9 cellular contexts compared by ENCODE assay signal in the genomic region with DNA sequence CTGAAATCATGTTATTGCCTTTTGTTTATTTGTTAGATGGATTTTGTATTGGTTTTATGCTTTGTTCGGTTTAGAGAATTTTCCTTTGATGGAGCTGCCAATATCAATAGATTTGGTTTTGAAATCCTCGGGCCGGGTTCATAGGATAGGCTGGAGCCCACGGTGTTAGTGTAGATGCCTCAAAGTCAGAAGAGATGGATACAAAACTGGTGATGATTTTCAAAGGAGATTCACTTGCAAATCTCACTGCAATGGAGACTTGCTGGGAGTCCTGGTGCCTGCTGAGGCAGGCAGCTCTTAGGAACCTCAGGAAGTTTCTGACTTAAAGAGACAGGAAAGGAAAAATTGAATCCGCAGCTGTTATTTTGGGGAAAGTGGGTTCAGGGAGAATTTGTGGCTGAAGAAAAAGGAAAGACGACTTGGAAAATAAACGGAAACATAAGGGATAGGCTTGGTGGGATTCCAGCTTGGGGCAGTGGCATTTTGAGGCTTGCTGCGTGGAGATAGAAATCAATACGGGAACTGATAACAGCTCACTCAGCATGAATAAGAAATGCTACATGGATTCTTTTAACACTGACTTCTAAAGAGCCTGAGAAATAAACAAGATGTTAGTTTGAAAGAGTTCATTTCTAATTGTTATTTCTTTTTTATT.
DNase-seq lines count a peak whose midpoint lies in the region; ATAC-seq, FAIRE-seq and TF ChIP-seq lines count a peak whose summit lies in the region.
"Had no signal": no experiment of that assay in that cellular context is flagged by ENCODE, and none has a peak within 500 bp of the region (broad histone marks: within the 10 kb centered on the region; RNA-seq: fewer than 3 reads in every experiment).

No MANE protein-coding gene starts in this region.

- H3K27ac Mint-ChIP-seq in activated naive CD8-positive, alpha-beta T cell treated with anti-CD3 and anti-CD28 coated beads, Interleukin-2, amount 50 U/mL, for 24 hours: no peak overlapping the region
- no peak overlapping the region for H3K27ac Mint-ChIP-seq in stimulated activated naive B cell treated with anti-CD40 and anti-IgM and Interleukin-4, amounts not matched to agents 10 μg/mL and 1 μg/mL and 100 μg/mL, for 72 hours

- H3K4me3 Mint-ChIP-seq in activated naive CD8-positive, alpha-beta T cell treated with anti-CD3 and anti-CD28 coated beads, Interleukin-2, amount 50 U/mL, for 24 hours: peak overlapping the region; percentile 81
- H3K4me3 Mint-ChIP-seq in stimulated activated naive B cell treated with anti-CD40 and anti-IgM and Interleukin-4, amounts not matched to agents 10 μg/mL and 1 μg/mL and 100 μg/mL, for 72 hours: peak overlapping the region; percentile 93 to 98

- no peaks in the 10 kb centered on the region for H3K4me1 ChIP-seq in HEK293 (ENCODE audit: control insufficient read depth, insufficient read depth, low read length)
- peaks cover 4 to 8% of the 10 kb centered on the region in 2 donors for H3K4me1 ChIP-seq in kidney (ENCODE audit: control insufficient read depth in 1 of 2, insufficient read depth in 1 of 2, low read depth in 1 of 2, low read length in 2 of 2)
- peaks cover 0 to 16% of the 10 kb centered on the region in 2 donors for H3K4me1 ChIP-seq in adrenal gland (replicated peaks in 1 of 2)

- no peaks in the 10 kb centered on the region for H3K9me3 Mint-ChIP-seq in activated naive CD8-positive, alpha-beta T cell treated with anti-CD3 and anti-CD28 coated beads, Interleukin-2, amount 50 U/mL, for 24 hours
- no peaks in the 10 kb centered on the region for H3K9me3 Mint-ChIP-seq in stimulated activated naive B cell treated with anti-CD40 and anti-IgM and Interleukin-4, amounts not matched to agents 10 μg/mL and 1 μg/mL and 100 μg/mL, for 72 hours

- peak in 1 of 2 donors; percentile 19 for TF ChIP-seq POLR2A in adrenal gland (IDR thresholded peaks at IDR 0.05)

- TF ChIP-seq CTCF in HEK293 (tag by site-specific recombination; IDR thresholded peaks at IDR 0.05) (no peak), kidney (IDR thresholded peaks at IDR 0.05; ENCODE audit: borderline replicate concordance, extremely low read depth, insufficient read depth) (no peak), adrenal gland (IDR thresholded peaks at IDR 0.05) (no peak)

- H3K27me3 ChIP-seq in adrenal gland: no peaks in the 10 kb centered on the region

- no peak for FAIRE-seq in kidney (lab: Jason Lieb, UNC)
- FAIRE-seq: K562 had no signal

- no peak for ATAC-seq in activated naive CD8-positive, alpha-beta T cell treated with anti-CD3 and anti-CD28 coated beads, Interleukin-2, amount 50 U/mL, for 24 hours
- ATAC-seq in stimulated activated naive B cell treated with anti-CD40 and anti-IgM and Interleukin-4, amounts not matched to agents 10 μg/mL and 1 μg/mL and 100 μg/mL, for 72 hours (replicated peaks): peak in 1 of 2 donors; percentile 9
- no peak for ATAC-seq in GM18517 (IDR thresholded peaks at IDR 0.05; ENCODE audit: unreplicated experiment)
- ATAC-seq: K562 had no signal

- H3K9me3 ChIP-seq in HEK293 (ENCODE audit: control insufficient read depth, insufficient read depth, low read depth, low read length) (no peaks in the 10 kb centered on the region), kidney (ENCODE audit: control insufficient read depth in 1 of 2, low read length in 2 of 2) (no peaks in the 10 kb centered on the region), adrenal gland (replicated peaks in 1 of 3) (no peaks in the 10 kb centered on the region)

- peaks cover 28% of the 10 kb centered on the region for H3K4me1 Mint-ChIP-seq in activated naive CD8-positive, alpha-beta T cell treated with anti-CD3 and anti-CD28 coated beads, Interleukin-2, amount 50 U/mL, for 24 hours
- peaks cover 17 to 34% of the 10 kb centered on the region in 2 donors for H3K4me1 Mint-ChIP-seq in stimulated activated naive B cell treated with anti-CD40 and anti-IgM and Interleukin-4, amounts not matched to agents 10 μg/mL and 1 μg/mL and 100 μg/mL, for 72 hours

- intact Hi-C loops in kidney (cut with DNase I): no loop called here
- intact Hi-C loops in adrenal gland (cut with DNase I): no loop called here

- CTCF ChIA-PET in HEK293 (lab: Yijun Ruan, JAX): interaction anchor here (0.6 to 1.5 kb wide), 4 partner anchors 46 to 372 kb away, joined by 3 to 4 read pairs (median 3); no protein-coding TSS in a partner anchor

- 15 to 23% (median 18%) methylated on average over 9 of the region's 9 CpGs for WGBS in adrenal gland, 4 donors

- H3K36me3 ChIP-seq in HEK293 (ENCODE audit: control insufficient read depth in 2 of 2, insufficient read depth in 1 of 2, low read length in 2 of 2): no peaks in the 10 kb centered on the region
- H3K36me3 ChIP-seq in kidney (ENCODE audit: control insufficient read depth in 1 of 2, insufficient read depth in 2 of 2, low read length in 2 of 2): no peaks in the 10 kb centered on the region
- H3K36me3 ChIP-seq in adrenal gland (replicated peaks in 1 of 2): no peaks in the 10 kb centered on the region

- POLR2A ChIA-PET in HEK293 (lab: Yijun Ruan, JAX): no interaction called here

- no peak overlapping the region for H3K4me3 ChIP-seq in HEK293 (ENCODE audit: low read depth, low read length)
- H3K4me3 ChIP-seq in kidney (ENCODE audit: low read length in 2 of 2): peak overlapping the region; percentile 96 to 98
- peak overlapping the region in 2 of 4 donors; percentile 5 to 90 for H3K4me3 ChIP-seq in adrenal gland
- H3K4me3 ChIP-seq: K562 had no signal

- no peaks in the 10 kb centered on the region for H3K36me3 Mint-ChIP-seq in activated naive CD8-positive, alpha-beta T cell treated with anti-CD3 and anti-CD28 coated beads, Interleukin-2, amount 50 U/mL, for 24 hours (ENCODE audit: low read depth)
- no peaks in the 10 kb centered on the region for H3K36me3 Mint-ChIP-seq in stimulated activated naive B cell treated with anti-CD40 and anti-IgM and Interleukin-4, amounts not matched to agents 10 μg/mL and 1 μg/mL and 100 μg/mL, for 72 hours

- H3K9ac ChIP-seq in kidney (ENCODE audit: low read length in 2 of 2): peak overlapping the region; percentile 86 to 92

- peaks cover 42% of the 10 kb centered on the region for H3K27me3 Mint-ChIP-seq in activated naive CD8-positive, alpha-beta T cell treated with anti-CD3 and anti-CD28 coated beads, Interleukin-2, amount 50 U/mL, for 24 hours
- peaks cover 28 to 35% of the 10 kb centered on the region in 2 donors for H3K27me3 Mint-ChIP-seq in stimulated activated naive B cell treated with anti-CD40 and anti-IgM and Interleukin-4, amounts not matched to agents 10 μg/mL and 1 μg/mL and 100 μg/mL, for 72 hours

- H3K27ac ChIP-seq in HEK293 (ENCODE audit: extremely low read depth, low read depth, low read length) (no peak overlapping the region), kidney (ENCODE audit: low read depth in 2 of 2, low read length in 2 of 2) (peak overlapping the region; percentile 74 to 81), adrenal gland (peak overlapping the region in 2 of 5 donors; percentile 80)

- DNase-seq in activated naive CD8-positive, alpha-beta T cell treated with anti-CD3 and anti-CD28 coated beads, Interleukin-2, amount 50 U/mL, for 24 hours: no peak
- DNase-seq in kidney: no peak
- DNase-seq in stimulated activated naive B cell treated with anti-CD40 and anti-IgM and Interleukin-4, amounts not matched to agents 10 μg/mL and 1 μg/mL and 100 μg/mL, for 72 hours: no peak
- no peak for DNase-seq in kidney glomerular epithelial cell (lab: John Stamatoyannopoulos, UW)
- DNase-seq in T1000 (lab: John Stamatoyannopoulos, UW): no peak
- no peak for DNase-seq in adrenal gland

TF ChIP-seq in HEK293, 187 proteins besides CTCF, POLR2A, EP300 and RAD21:
- peak; percentile 24; the same call in 1 of the 2 replicates for TF ChIP-seq ZNF335 (tag by site-specific recombination; conservative IDR thresholded peaks at IDR 0.05)
- no peak for TF ChIP-seq ZNF184 (tag by site-specific recombination; IDR thresholded peaks at IDR 0.05)
TF ChIP-seq in HEK293: peak in this region for 1.
